ENCODE assay signal across 13 cellular contexts in genomic region chr1:83497563-83497962, GRCh38.
A peak's percentile ranks its signal among the peaks of the same experiment; 100 is the strongest.
DNase-seq lines count a peak whose midpoint lies in the region; ATAC-seq and TF ChIP-seq lines count a peak whose summit lies in the region.
"Had no signal": no experiment of that assay in that cellular context is flagged by ENCODE, and none has a peak within 500 bp of the region (broad histone marks: within the 10 kb centered on the region; RNA-seq: fewer than 3 reads in every experiment).

No MANE protein-coding gene starts in this region.

- H3K9me3 ChIP-seq in PC-3 (ENCODE audit: low read length): no peaks in the 10 kb centered on the region
- H3K9me3 ChIP-seq: tibial artery had no signal

- H3K27ac Mint-ChIP-seq in T-cell: no peak overlapping the region
- H3K27ac Mint-ChIP-seq: brain had no signal

- DNase-seq in PC-3: peak; percentile 13
- DNase-seq in epithelial cell of esophagus (ENCODE audit: low read depth): peak; percentile 36
- DNase-seq in pons (ENCODE audit: low spot score): peak; percentile 25
- no peak for DNase-seq in T-cell
- no peak for DNase-seq in epidermal melanocyte (ENCODE audit: insufficient read length, low spot score)
- DNase-seq: activated T-cell treated with anti-CD3 and anti-CD28 coated beads, Interleukin-2, amount 50 U/mL, for 1 hour; GF-D8; NK-92 treated with Interleukin-12 subunit alpha and Interleukin-12 subunit beta, amount 100 ng/mL, for 24 hours; tibial artery had no signal

- H3K36me3 Mint-ChIP-seq in T-cell: no peaks in the 10 kb centered on the region
- H3K36me3 Mint-ChIP-seq: brain had no signal

- no peaks in the 10 kb centered on the region for H3K9me2 ChIP-seq in PC-3 (replicated peaks; ENCODE audit: low read length)

- no peak overlapping the region for H3K4me3 ChIP-seq in PC-3 (ENCODE audit: low read length)
- H3K4me3 ChIP-seq in epithelial cell of esophagus (ENCODE audit: low read length): no peak overlapping the region
- H3K4me3 ChIP-seq: tibial artery had no signal

- H3K27ac ChIP-seq in PC-3 (ENCODE audit: low read length): no peak overlapping the region
- H3K27ac ChIP-seq: tibial artery had no signal

- CTCF ChIA-PET in PC-3 (lab: Charles Lee) (no interaction called here), T-cell (lab: Charles Lee) (no interaction called here)

- H3K4me2 ChIP-seq in PC-3 (ENCODE audit: low read length): no peak overlapping the region

- H3K27me3 Mint-ChIP-seq in T-cell: no peaks in the 10 kb centered on the region

- H3K9ac ChIP-seq in PC-3 (ENCODE audit: low read length): no peak overlapping the region

- no peaks in the 10 kb centered on the region for H3K79me2 ChIP-seq in PC-3 (ENCODE audit: low read length)

- no peak for ATAC-seq in PC-3
- ATAC-seq in GM18907 (IDR thresholded peaks at IDR 0.05; ENCODE audit: unreplicated experiment): no peak
- ATAC-seq in T-cell (replicated peaks in 1 of 4): no peak
- ATAC-seq: sciatic nerve had no signal

- POLR2A ChIA-PET in PC-3 (lab: Charles Lee; ENCODE audit: unreplicated experiment) (no interaction called here), T-cell (lab: Charles Lee) (no interaction called here)

- H3F3A ChIP-seq in PC-3 (ENCODE audit: low read length, unreplicated experiment): no peaks in the 10 kb centered on the region

- no TSS peak for BruUV-seq in PC-3 (replicated peaks; lab: Mats Ljungman, UMichigan)

- H2AFZ ChIP-seq in PC-3 (ENCODE audit: low read length): no peak overlapping the region

- TF ChIP-seq CTCF in GM12873 (IDR thresholded peaks at IDR 0.05; ENCODE audit: insufficient read depth, low read depth, low read length, missing control alignments) (peak; percentile 73), PC-3 (conservative IDR thresholded peaks at IDR 0.05; ENCODE audit: low read depth, low read length) (peak; percentile 39; the same call in 1 of the 2 replicates), epithelial cell of esophagus (IDR thresholded peaks at IDR 0.05; ENCODE audit: insufficient read depth, low read depth, low read length, missing control alignments) (peak; percentile 61)

- H3K4me1 Mint-ChIP-seq in T-cell: peaks cover 19 to 33% (median 21%) of the 10 kb centered on the region in 3 donors
- H3K4me1 Mint-ChIP-seq: brain had no signal

- no peak overlapping the region for H3K4me3 Mint-ChIP-seq in T-cell
- H3K4me3 Mint-ChIP-seq: brain had no signal

- intact Hi-C loops in PC-3 (cut with micrococcal nuclease): no loop called here

- H3K27me3 ChIP-seq in PC-3 (ENCODE audit: low read length): peaks cover 12% of the 10 kb centered on the region; the same call in 1 of the 2 replicates
- H3K27me3 ChIP-seq: tibial artery had no signal

- H4K20me1 ChIP-seq in PC-3 (ENCODE audit: low read length): no peaks in the 10 kb centered on the region

- peaks cover 0 to 9% (median 8%) of the 10 kb centered on the region in 3 donors for H3K9me3 Mint-ChIP-seq in T-cell
- H3K9me3 Mint-ChIP-seq: brain had no signal

- no peaks in the 10 kb centered on the region for H3K4me1 ChIP-seq in PC-3 (ENCODE audit: insufficient read depth, low read length)

- H3K36me3 ChIP-seq in PC-3 (ENCODE audit: low read depth, low read length): no peaks in the 10 kb centered on the region
- H3K36me3 ChIP-seq: tibial artery had no signal

Comparison
In these comparisons a context has a peak if more than half of its experiments do, and no peak if none do; other contexts are left out.
1. DNase-seq: peak in PC-3 (single experiment), epithelial cell of esophagus (single experiment) and pons (single experiment); none in T-cell (0 of 34) and epidermal melanocyte (single experiment).
2. Peak in every context shown above with its lines, with median percentiles within 50 percentile points of each other: CTCF ChIP-seq.